13 cellular contexts compared by ENCODE assay signal in the genomic region with DNA sequence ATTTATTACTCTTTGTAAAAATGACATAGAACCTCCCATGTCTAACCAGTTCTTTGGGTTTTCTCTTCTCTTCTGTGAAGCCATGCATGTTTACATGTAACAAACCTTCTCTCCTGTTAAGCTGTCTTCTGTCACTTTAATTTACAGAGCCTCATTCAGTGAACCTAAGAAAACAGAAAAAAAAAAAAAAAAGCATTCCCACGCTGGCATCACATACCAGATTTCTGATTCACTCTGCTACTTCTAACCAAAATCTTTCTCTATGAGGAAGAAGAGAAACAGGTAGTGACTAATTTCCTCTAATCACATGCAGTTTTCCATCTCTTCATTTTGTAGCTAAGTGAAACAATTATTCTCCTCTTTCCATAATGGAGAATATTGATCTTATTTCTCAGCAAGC.
DNase-seq lines count a peak whose midpoint lies in the region; ATAC-seq and TF ChIP-seq lines count a peak whose summit lies in the region.
"Had no signal": no experiment of that assay in that cellular context is flagged by ENCODE, and none has a peak within 500 bp of the region (broad histone marks: within the 10 kb centered on the region; RNA-seq: fewer than 3 reads in every experiment).

No MANE protein-coding gene starts in this region.

- H3K4me2 ChIP-seq in neural progenitor cell, result no peak overlapping the region

- H3K27ac ChIP-seq in neural progenitor cell, result no peak overlapping the region
- H3K27ac ChIP-seq: testis had no signal

- H3K27me3 Mint-ChIP-seq in neural progenitor cell (ENCODE audit: insufficient read depth, low read depth), result peaks cover 3% of the 10 kb centered on the region
- peaks cover 23% of the 10 kb centered on the region for H3K27me3 Mint-ChIP-seq in T-helper 17 cell

- H4K20me1 ChIP-seq in neural progenitor cell (ENCODE audit: low read depth), result no peaks in the 10 kb centered on the region

- peaks cover 20% of the 10 kb centered on the region for H3K9me3 Mint-ChIP-seq in neural progenitor cell

- H3K36me3 Mint-ChIP-seq in neural progenitor cell (peaks cover 3% of the 10 kb centered on the region), T-helper 17 cell (ENCODE audit: low read depth) (peaks cover 4% of the 10 kb centered on the region)
- H3K36me3 Mint-ChIP-seq: activated CD8-positive, alpha-beta memory T cell treated with anti-CD3 and anti-CD28 coated beads, Interleukin-2, amount 10 ng/mL, durations not matched to agents 7 days and 5 days; CD4-positive, CD25-positive, alpha-beta regulatory T cell had no signal

- H3K4me1 Mint-ChIP-seq in neural progenitor cell (peaks cover 18% of the 10 kb centered on the region), T-helper 17 cell (peaks cover 2% of the 10 kb centered on the region)
- H3K4me1 Mint-ChIP-seq: activated CD8-positive, alpha-beta memory T cell treated with anti-CD3 and anti-CD28 coated beads, Interleukin-2, amount 10 ng/mL, durations not matched to agents 7 days and 5 days had no signal

- no peaks in the 10 kb centered on the region for H3F3A ChIP-seq in neural progenitor cell (ENCODE audit: low read depth)

- H3K27ac Mint-ChIP-seq in neural progenitor cell (peak overlapping the region; percentile 43), T-helper 17 cell (no peak overlapping the region)
- H3K27ac Mint-ChIP-seq: activated CD8-positive, alpha-beta memory T cell treated with anti-CD3 and anti-CD28 coated beads, Interleukin-2, amount 10 ng/mL, durations not matched to agents 7 days and 5 days; CD4-positive, CD25-positive, alpha-beta regulatory T cell had no signal

- H3K79me2 ChIP-seq in neural progenitor cell (ENCODE audit: low read depth), result no peaks in the 10 kb centered on the region

- H3K4me3 ChIP-seq in epithelial cell of proximal tubule (ENCODE audit: low read depth, low read length) (no peak overlapping the region), neural progenitor cell (no peak overlapping the region)
- H3K4me3 ChIP-seq: prostate gland, testis had no signal

- H3K9me3 ChIP-seq in neural progenitor cell (ENCODE audit: low read depth), result no peaks in the 10 kb centered on the region
- no peaks in the 10 kb centered on the region for H3K9me3 ChIP-seq in T-helper 17 cell (ENCODE audit: control insufficient read depth, low read length, poor library complexity, severe bottlenecking)
- H3K9me3 ChIP-seq: prostate gland, testis had no signal

- TF ChIP-seq CTCF in epithelial cell of proximal tubule (conservative IDR thresholded peaks at IDR 0.05; ENCODE audit: low read depth, low read length), result no peak
- TF ChIP-seq CTCF in neural progenitor cell (IDR thresholded peaks at IDR 0.05), result no peak

- ATAC-seq in T-helper 17 cell (no peak), GM19035 (IDR thresholded peaks at IDR 0.05; ENCODE audit: unreplicated experiment) (no peak), GM21723 (IDR thresholded peaks at IDR 0.05; ENCODE audit: unreplicated experiment) (no peak)
- ATAC-seq: activated CD8-positive, alpha-beta memory T cell treated with anti-CD3 and anti-CD28 coated beads, Interleukin-2, amount 10 ng/mL, durations not matched to agents 7 days and 5 days had no signal

- no peaks in the 10 kb centered on the region for H3K27me3 ChIP-seq in neural progenitor cell
- H3K27me3 ChIP-seq: testis had no signal

- no peak overlapping the region for H2AFZ ChIP-seq in neural progenitor cell (replicated peaks)

- no peak overlapping the region for H3K9ac ChIP-seq in neural progenitor cell

- H3K4me3 Mint-ChIP-seq in neural progenitor cell, result no peak overlapping the region
- no peak overlapping the region for H3K4me3 Mint-ChIP-seq in T-helper 17 cell
- H3K4me3 Mint-ChIP-seq: activated CD8-positive, alpha-beta memory T cell treated with anti-CD3 and anti-CD28 coated beads, Interleukin-2, amount 10 ng/mL, durations not matched to agents 7 days and 5 days; CD4-positive, CD25-positive, alpha-beta regulatory T cell had no signal

- DNase-seq in ELR (ENCODE audit: low read depth), result peak; percentile 94
- DNase-seq in RKO (ENCODE audit: low spot score), result peak; percentile 68
- DNase-seq in epithelial cell of proximal tubule (ENCODE audit: low read depth), result peak; percentile 45
- DNase-seq in neural progenitor cell (ENCODE audit: low spot score), result no peak
- DNase-seq in T-helper 17 cell, result no peak
- DNase-seq in NCI-H82 (lab: John Stamatoyannopoulos, UW), result no peak
- DNase-seq: activated CD8-positive, alpha-beta memory T cell treated with anti-CD3 and anti-CD28 coated beads, Interleukin-2, amount 10 ng/mL, durations not matched to agents 7 days and 5 days; CD4-positive, CD25-positive, alpha-beta regulatory T cell; NCI-H1105 treated with DMSO at 0.1 percent for 48 hours; testis had no signal

- H3K4me1 ChIP-seq in neural progenitor cell, result peaks cover 6% of the 10 kb centered on the region

- H3K36me3 ChIP-seq in neural progenitor cell, result no peaks in the 10 kb centered on the region
- H3K36me3 ChIP-seq: prostate gland had no signal

Comparison
In these comparisons a context has a peak if more than half of its experiments do, and no peak if none do; other contexts are left out.
1. DNase-seq: peak in ELR (single experiment), RKO (single experiment) and epithelial cell of proximal tubule (single experiment); none in neural progenitor cell (single experiment), T-helper 17 cell (0 of 3) and NCI-H82 (single experiment).